In the genomic region with DNA sequence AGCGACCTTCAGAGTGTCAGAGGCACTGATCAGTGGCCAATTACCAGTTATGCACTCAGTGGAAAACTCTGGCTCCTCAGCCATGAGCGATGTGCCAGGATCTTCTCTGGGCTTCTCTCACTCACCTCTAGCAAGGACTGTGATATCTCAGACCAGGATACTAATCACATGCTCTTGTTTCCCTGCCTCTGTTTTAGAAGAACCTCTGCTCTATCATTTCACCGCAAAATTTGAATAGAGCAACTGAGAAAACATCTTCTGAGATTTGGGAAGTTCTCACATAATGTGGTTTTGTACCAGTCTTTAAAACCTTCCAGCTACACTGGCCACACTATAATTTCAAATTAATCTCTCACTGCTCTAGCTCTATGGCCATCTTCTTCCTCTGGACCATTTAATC, we compare ENCODE assay signal across 11 cellular contexts.
"Had no signal": no experiment of that assay in that cellular context is flagged by ENCODE, and none has a peak within 500 bp of the region (broad histone marks: within the 10 kb centered on the region; RNA-seq: fewer than 3 reads in every experiment).

No MANE protein-coding gene starts in this region.

- H3K27ac ChIP-seq: GM23248, HL-60, KMS-11 had no signal

- H3K36me3 ChIP-seq: HAP-1 had no signal

- H3K9me3 ChIP-seq: HAP-1 had no signal

- H3K4me1 Mint-ChIP-seq: IgD-negative memory B cell had no signal

- ATAC-seq: HCT116, HepG2 had no signal

- H3K4me1 ChIP-seq: HAP-1 had no signal

- H3K4me2 ChIP-seq: KMS-11 had no signal

- H3K4me3 Mint-ChIP-seq: HFFc6, IgD-negative memory B cell had no signal

- H3K36me3 Mint-ChIP-seq: IgD-negative memory B cell had no signal

- H2AFZ ChIP-seq: GM23248 had no signal

- H3K9ac ChIP-seq: GM23248, KMS-11 had no signal

- DNase-seq: GM23248, GOT3, H7, HFFc6, KBM-7 had no signal

- H3K4me3 ChIP-seq: GM23248, HAP-1 had no signal

- H3K9me3 Mint-ChIP-seq: HFFc6 had no signal

- H3K27ac Mint-ChIP-seq: HFFc6, IgD-negative memory B cell had no signal
